1 cellular context compared by ENCODE assay signal in genomic region chrX:44705817-44706551, GRCh38.
TF ChIP-seq lines count a peak whose summit lies in the region.

No MANE protein-coding gene starts in this region.

TF ChIP-seq in HepG2, 621 proteins besides CTCF, POLR2A, EP300 and RAD21 (continued from another document and continues in another):
- TF ChIP-seq HNF1A (IDR thresholded peaks at IDR 0.05; ENCODE audit: low read depth) (no peak), HNF1A (CRISPR knock-in tag; IDR thresholded peaks at IDR 0.05; ENCODE audit: borderline replicate concordance) (peak; percentile 36; the same call in 1 of the 2 replicates), TFE3 (CRISPR knock-in tag; IDR thresholded peaks at IDR 0.05) (0 out of 2 replicates have a peak, but pooled peaks have one; percentile 14), PHF20 (CRISPR knock-in tag; IDR thresholded peaks at IDR 0.05) (no peak), ZNF414 (CRISPR knock-in tag; IDR thresholded peaks at IDR 0.05) (no peak), SPEN (CRISPR knock-in tag; IDR thresholded peaks at IDR 0.05; ENCODE audit: low read depth) (0 out of 2 replicates have a peak, but pooled peaks have one; percentile 22), GABPB1 (CRISPR knock-in tag; IDR thresholded peaks at IDR 0.05) (peak; percentile 44), HOMEZ (CRISPR knock-in tag; IDR thresholded peaks at IDR 0.05; ENCODE audit: low read depth) (peak; percentile 61; the same call in 1 of the 2 replicates), ZNF788 (CRISPR knock-in tag; IDR thresholded peaks at IDR 0.05; ENCODE audit: borderline replicate concordance) (peak; percentile 52; the same call in 1 of the 2 replicates), ZNF264 (CRISPR knock-in tag; IDR thresholded peaks at IDR 0.05) (no peak), ERF (CRISPR knock-in tag; IDR thresholded peaks at IDR 0.05) (no peak), ZNF556 (CRISPR knock-in tag; IDR thresholded peaks at IDR 0.05; ENCODE audit: borderline replicate concordance) (peak; percentile 42; the same call in 1 of the 2 replicates), MLX (CRISPR knock-in tag; IDR thresholded peaks at IDR 0.05) (peak; percentile 93), GRHL1 (CRISPR knock-in tag; conservative IDR thresholded peaks at IDR 0.05) (no peak), HNF4A (CRISPR knock-in tag; IDR thresholded peaks at IDR 0.05) (peak; percentile 84), ZBTB40 (IDR thresholded peaks at IDR 0.05) (no peak), ZBTB40 (CRISPR knock-in tag; IDR thresholded peaks at IDR 0.05) (no peak), ZBTB14 (CRISPR knock-in tag; IDR thresholded peaks at IDR 0.05) (no peak), GTF3A (CRISPR knock-in tag; conservative IDR thresholded peaks at IDR 0.05) (no peak), NR2C2 (CRISPR knock-in tag; IDR thresholded peaks at IDR 0.05; ENCODE audit: borderline replicate concordance) (peak; percentile 84), FOXA3 (CRISPR knock-in tag; IDR thresholded peaks at IDR 0.05) (peak; percentile 37; the same call in 1 of the 2 replicates), FOSL2 (CRISPR knock-in tag; IDR thresholded peaks at IDR 0.05) (peak; percentile 27; the same call in 1 of the 2 replicates), ARID3A (IDR thresholded peaks at IDR 0.05; ENCODE audit: low read depth, low read length) (0 out of 2 replicates have a peak, but pooled peaks have one; percentile 48), MED1 (CRISPR knock-in tag; IDR thresholded peaks at IDR 0.05) (peak; percentile 53; the same call in 1 of the 2 replicates), PHF8 (CRISPR knock-in tag; IDR thresholded peaks at IDR 0.05) (0 out of 2 replicates have a peak, but pooled peaks have one; percentile 19), KAT2B (IDR thresholded peaks at IDR 0.05; ENCODE audit: borderline replicate concordance, low read depth, low read length) (no peak), ZNF296 (CRISPR knock-in tag; conservative IDR thresholded peaks at IDR 0.05) (no peak)
